In the genomic region with DNA sequence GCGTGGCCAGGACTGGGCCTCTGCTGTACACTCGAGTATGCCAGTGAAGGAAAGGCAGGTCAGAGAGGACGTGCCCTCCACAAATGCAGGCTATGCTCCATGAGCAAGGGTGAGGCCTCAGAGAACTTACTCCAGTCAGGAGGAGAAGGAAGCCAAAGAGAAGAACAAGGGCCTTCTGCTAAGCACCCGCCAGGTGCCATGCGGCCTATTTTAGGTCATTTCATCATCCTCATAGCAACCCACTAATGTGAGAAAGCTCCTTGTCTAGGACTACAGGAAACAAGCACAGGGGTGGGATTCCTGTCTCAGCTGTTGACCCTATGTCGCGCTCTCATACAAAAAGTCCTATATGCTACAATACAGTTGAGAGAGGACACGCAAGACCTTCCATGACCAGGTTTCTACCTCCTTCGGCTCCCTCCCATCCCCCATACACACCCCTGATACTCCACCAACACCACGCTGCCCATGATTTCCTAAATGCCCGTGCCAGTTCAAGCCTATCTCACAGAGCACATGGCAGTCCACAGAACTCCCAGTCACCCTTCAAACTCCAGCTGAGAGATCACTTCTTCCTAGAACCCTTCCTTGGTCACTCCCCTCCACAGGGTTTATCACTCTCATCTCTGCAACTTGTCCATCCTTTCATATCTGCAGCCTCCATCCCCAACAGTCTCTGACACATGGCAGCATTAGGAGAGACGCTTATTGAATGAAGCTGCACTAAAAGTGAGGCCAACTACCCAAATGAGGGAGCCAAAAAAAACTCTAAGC, we compare ENCODE assay signal across 1 cellular context.
TF ChIP-seq lines count a peak whose summit lies in the region.

No MANE protein-coding gene starts in this region.

TF ChIP-seq in K562, 482 proteins besides CTCF, POLR2A, EP300 and RAD21 (continued from another document):
- TF ChIP-seq, protein P1, sequence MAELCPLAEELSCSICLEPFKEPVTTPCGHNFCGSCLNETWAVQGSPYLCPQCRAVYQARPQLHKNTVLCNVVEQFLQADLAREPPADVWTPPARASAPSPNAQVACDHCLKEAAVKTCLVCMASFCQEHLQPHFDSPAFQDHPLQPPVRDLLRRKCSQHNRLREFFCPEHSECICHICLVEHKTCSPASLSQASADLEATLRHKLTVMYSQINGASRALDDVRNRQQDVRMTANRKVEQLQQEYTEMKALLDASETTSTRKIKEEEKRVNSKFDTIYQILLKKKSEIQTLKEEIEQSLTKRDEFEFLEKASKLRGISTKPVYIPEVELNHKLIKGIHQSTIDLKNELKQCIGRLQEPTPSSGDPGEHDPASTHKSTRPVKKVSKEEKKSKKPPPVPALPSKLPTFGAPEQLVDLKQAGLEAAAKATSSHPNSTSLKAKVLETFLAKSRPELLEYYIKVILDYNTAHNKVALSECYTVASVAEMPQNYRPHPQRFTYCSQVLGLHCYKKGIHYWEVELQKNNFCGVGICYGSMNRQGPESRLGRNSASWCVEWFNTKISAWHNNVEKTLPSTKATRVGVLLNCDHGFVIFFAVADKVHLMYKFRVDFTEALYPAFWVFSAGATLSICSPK (IDR thresholded peaks at IDR 0.05; ENCODE audit: borderline replicate concordance), result no peak
- TF ChIP-seq, protein P2, sequence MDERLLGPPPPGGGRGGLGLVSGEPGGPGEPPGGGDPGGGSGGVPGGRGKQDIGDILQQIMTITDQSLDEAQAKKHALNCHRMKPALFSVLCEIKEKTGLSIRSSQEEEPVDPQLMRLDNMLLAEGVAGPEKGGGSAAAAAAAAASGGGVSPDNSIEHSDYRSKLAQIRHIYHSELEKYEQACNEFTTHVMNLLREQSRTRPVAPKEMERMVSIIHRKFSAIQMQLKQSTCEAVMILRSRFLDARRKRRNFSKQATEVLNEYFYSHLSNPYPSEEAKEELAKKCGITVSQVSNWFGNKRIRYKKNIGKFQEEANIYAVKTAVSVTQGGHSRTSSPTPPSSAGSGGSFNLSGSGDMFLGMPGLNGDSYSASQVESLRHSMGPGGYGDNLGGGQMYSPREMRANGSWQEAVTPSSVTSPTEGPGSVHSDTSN (CRISPR knock-in tag; IDR thresholded peaks at IDR 0.05; ENCODE audit: low read depth), result no peak
- TF ChIP-seq, protein P2 (tag; conservative IDR thresholded peaks at IDR 0.05; ENCODE audit: low read depth), result 0 out of 2 replicates have a peak, but pooled peaks have one; percentile 13
- TF ChIP-seq HDAC2 (IDR thresholded peaks at IDR 0.05), result peak; percentile 76
- TF ChIP-seq SNIP1 (IDR thresholded peaks at IDR 0.05; ENCODE audit: low read depth), result no peak
- TF ChIP-seq, protein P3, sequence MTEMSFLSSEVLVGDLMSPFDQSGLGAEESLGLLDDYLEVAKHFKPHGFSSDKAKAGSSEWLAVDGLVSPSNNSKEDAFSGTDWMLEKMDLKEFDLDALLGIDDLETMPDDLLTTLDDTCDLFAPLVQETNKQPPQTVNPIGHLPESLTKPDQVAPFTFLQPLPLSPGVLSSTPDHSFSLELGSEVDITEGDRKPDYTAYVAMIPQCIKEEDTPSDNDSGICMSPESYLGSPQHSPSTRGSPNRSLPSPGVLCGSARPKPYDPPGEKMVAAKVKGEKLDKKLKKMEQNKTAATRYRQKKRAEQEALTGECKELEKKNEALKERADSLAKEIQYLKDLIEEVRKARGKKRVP (CRISPR knock-in tag; IDR thresholded peaks at IDR 0.05), result no peak
- peak; percentile 63 for TF ChIP-seq CBFA2T2 (conservative IDR thresholded peaks at IDR 0.05)
- no peak for TF ChIP-seq MED1 (CRISPR knock-in tag; IDR thresholded peaks at IDR 0.05; ENCODE audit: borderline replicate concordance)
- no peak for TF ChIP-seq NCOA2 (IDR thresholded peaks at IDR 0.05; ENCODE audit: partially characterized antibody in 2 of 2)
- TF ChIP-seq, protein P4, sequence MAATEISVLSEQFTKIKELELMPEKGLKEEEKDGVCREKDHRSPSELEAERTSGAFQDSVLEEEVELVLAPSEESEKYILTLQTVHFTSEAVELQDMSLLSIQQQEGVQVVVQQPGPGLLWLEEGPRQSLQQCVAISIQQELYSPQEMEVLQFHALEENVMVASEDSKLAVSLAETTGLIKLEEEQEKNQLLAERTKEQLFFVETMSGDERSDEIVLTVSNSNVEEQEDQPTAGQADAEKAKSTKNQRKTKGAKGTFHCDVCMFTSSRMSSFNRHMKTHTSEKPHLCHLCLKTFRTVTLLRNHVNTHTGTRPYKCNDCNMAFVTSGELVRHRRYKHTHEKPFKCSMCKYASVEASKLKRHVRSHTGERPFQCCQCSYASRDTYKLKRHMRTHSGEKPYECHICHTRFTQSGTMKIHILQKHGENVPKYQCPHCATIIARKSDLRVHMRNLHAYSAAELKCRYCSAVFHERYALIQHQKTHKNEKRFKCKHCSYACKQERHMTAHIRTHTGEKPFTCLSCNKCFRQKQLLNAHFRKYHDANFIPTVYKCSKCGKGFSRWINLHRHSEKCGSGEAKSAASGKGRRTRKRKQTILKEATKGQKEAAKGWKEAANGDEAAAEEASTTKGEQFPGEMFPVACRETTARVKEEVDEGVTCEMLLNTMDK (IDR thresholded peaks at IDR 0.05; ENCODE audit: borderline replicate concordance, insufficient read depth, low read depth, low read length, poor library complexity, severe bottlenecking), result no peak
- TF ChIP-seq PML (IDR thresholded peaks at IDR 0.05; ENCODE audit: low read length), result no peak
- TF ChIP-seq ARHGAP35 (IDR thresholded peaks at IDR 0.05; ENCODE audit: partially characterized antibody), result no peak
- TF ChIP-seq RB1 (IDR thresholded peaks at IDR 0.05; ENCODE audit: low read depth), result no peak
- no peak for TF ChIP-seq EGR1 (conservative IDR thresholded peaks at IDR 0.05)
- TF ChIP-seq, protein P5, sequence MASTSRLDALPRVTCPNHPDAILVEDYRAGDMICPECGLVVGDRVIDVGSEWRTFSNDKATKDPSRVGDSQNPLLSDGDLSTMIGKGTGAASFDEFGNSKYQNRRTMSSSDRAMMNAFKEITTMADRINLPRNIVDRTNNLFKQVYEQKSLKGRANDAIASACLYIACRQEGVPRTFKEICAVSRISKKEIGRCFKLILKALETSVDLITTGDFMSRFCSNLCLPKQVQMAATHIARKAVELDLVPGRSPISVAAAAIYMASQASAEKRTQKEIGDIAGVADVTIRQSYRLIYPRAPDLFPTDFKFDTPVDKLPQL (IDR thresholded peaks at IDR 0.05; ENCODE audit: extremely low read depth, insufficient read length), result no peak
- TF ChIP-seq ASH1L (IDR thresholded peaks at IDR 0.05; ENCODE audit: borderline replicate concordance, low read depth, partially characterized antibody), result no peak
- TF ChIP-seq GATAD2B (IDR thresholded peaks at IDR 0.05; ENCODE audit: borderline replicate concordance), result no peak
- TF ChIP-seq MYBL2 (IDR thresholded peaks at IDR 0.05; ENCODE audit: low read depth), result no peak
- no peak for TF ChIP-seq MYBL2 (CRISPR knock-in tag; IDR thresholded peaks at IDR 0.05; ENCODE audit: borderline replicate concordance)
